ENCODE assay signal across 9 cellular contexts in genomic region chr4:128635141-128635911, GRCh38.
DNase-seq lines count a peak whose midpoint lies in the region; ATAC-seq and TF ChIP-seq lines count a peak whose summit lies in the region.
"Had no signal": no experiment of that assay in that cellular context is flagged by ENCODE, and none has a peak within 500 bp of the region (broad histone marks: within the 10 kb centered on the region; RNA-seq: fewer than 3 reads in every experiment).

No MANE protein-coding gene starts in this region.

- CTCF ChIA-PET in Caco-2 (lab: Charles Lee) (no interaction called here), SK-N-SH (lab: Yijun Ruan, JAX) (no interaction called here)

- BruUV-seq in Caco-2 (replicated peaks; lab: Mats Ljungman, UMichigan) = TSS peak; percentile 98

- ATAC-seq in HG03469 (IDR thresholded peaks at IDR 0.05; ENCODE audit: unreplicated experiment) = no peak

- 67 to 87% methylated on average over 18 to 19 of the region's 19 CpGs for WGBS in endodermal cell (ENCODE audit: insufficient coverage in 1 of 2, insufficient read length in 1 of 2), 2 experiments
- WGBS in SK-N-SH (ENCODE audit: low lambda C conversion rate) = 79% methylated on average over 19 of the region's 19 CpGs

- H3K9me3 Mint-ChIP-seq in Caco-2 (ENCODE audit: unreplicated experiment) = no peaks in the 10 kb centered on the region
- H3K9me3 Mint-ChIP-seq in endodermal cell = no peaks in the 10 kb centered on the region

- H3K27me3 Mint-ChIP-seq in Caco-2 (ENCODE audit: insufficient read depth, unreplicated experiment) (no peaks in the 10 kb centered on the region), endodermal cell (ENCODE audit: insufficient read depth) (peaks cover 42% of the 10 kb centered on the region)

- H3K9me3 ChIP-seq in Caco-2 = no peaks in the 10 kb centered on the region
- H3K9me3 ChIP-seq in endodermal cell (ENCODE audit: control insufficient read depth, low read length) = no peaks in the 10 kb centered on the region
- no peaks in the 10 kb centered on the region for H3K9me3 ChIP-seq in tibial artery
- H3K9me3 ChIP-seq in SK-N-SH = no peaks in the 10 kb centered on the region

- H3K4me3 Mint-ChIP-seq in Caco-2 (ENCODE audit: unreplicated experiment) = peak overlapping the region; percentile 76
- H3K4me3 Mint-ChIP-seq in endodermal cell = no peak overlapping the region

- no peaks in the 10 kb centered on the region for H4K20me1 ChIP-seq in SK-N-SH (ENCODE audit: insufficient read depth)

- H3K27ac Mint-ChIP-seq in Caco-2 (ENCODE audit: unreplicated experiment) = peak overlapping the region; percentile 98
- H3K27ac Mint-ChIP-seq in endodermal cell = peak overlapping the region; percentile 48

- TF ChIP-seq CTCF in Caco-2 (IDR thresholded peaks at IDR 0.05; ENCODE audit: insufficient read depth in 1 of 2, low read depth in 1 of 2, low read length in 1 of 2, severe bottlenecking in 1 of 2, unreplicated experiment in 1 of 2) (no peak), endodermal cell (conservative IDR thresholded peaks at IDR 0.05) (no peak), tibial artery (IDR thresholded peaks at IDR 0.05) (no peak), SK-N-SH (IDR thresholded peaks at IDR 0.05) (no peak)

- POLR2A ChIA-PET in Caco-2 (lab: Charles Lee) = no interaction called here
- POLR2A ChIA-PET in SK-N-SH (lab: Yijun Ruan, JAX) = no interaction called here

- H2AFZ ChIP-seq in SK-N-SH (ENCODE audit: low read depth) = no peak overlapping the region

- H3K4me1 ChIP-seq in Caco-2 = peaks cover 14% of the 10 kb centered on the region
- H3K4me1 ChIP-seq in endodermal cell (ENCODE audit: control insufficient read depth, insufficient read depth, low read length) = peaks cover 13% of the 10 kb centered on the region
- peaks cover 0 to 14% (median 12%) of the 10 kb centered on the region in 4 donors for H3K4me1 ChIP-seq in tibial artery
- no peaks in the 10 kb centered on the region; a peak in 1 of 4 replicates for H3K4me1 ChIP-seq in SK-N-SH (ENCODE audit: control insufficient read depth in 1 of 2, insufficient read depth in 2 of 2, low read depth in 1 of 2, low read length in 1 of 2)

- H3K4me1 Mint-ChIP-seq in Caco-2 (ENCODE audit: low read depth, unreplicated experiment) = peaks cover 25% of the 10 kb centered on the region
- H3K4me1 Mint-ChIP-seq in endodermal cell = peaks cover 54% of the 10 kb centered on the region

- no peak overlapping the region for H3K4me2 ChIP-seq in SK-N-SH

- H3K27me3 ChIP-seq in Caco-2 (replicated peaks; ENCODE audit: control insufficient read depth, insufficient read depth, low read length) = no peaks in the 10 kb centered on the region
- no peaks in the 10 kb centered on the region for H3K27me3 ChIP-seq in endodermal cell (ENCODE audit: control insufficient read depth, insufficient read depth, low read length, poor library complexity, severe bottlenecking)
- no peaks in the 10 kb centered on the region for H3K27me3 ChIP-seq in tibial artery
- no peaks in the 10 kb centered on the region for H3K27me3 ChIP-seq in SK-N-SH (ENCODE audit: insufficient read depth)

- H3K36me3 ChIP-seq in Caco-2 (ENCODE audit: control insufficient read depth, insufficient read depth, low read length) (no peaks in the 10 kb centered on the region), endodermal cell (ENCODE audit: control insufficient read depth, insufficient read depth, low read length) (no peaks in the 10 kb centered on the region), tibial artery (no peaks in the 10 kb centered on the region), SK-N-SH (replicated peaks in 1 of 2; ENCODE audit: control insufficient read depth in 1 of 2, insufficient read depth in 2 of 2, low read length in 1 of 2) (no peaks in the 10 kb centered on the region)

- no peaks in the 10 kb centered on the region for H3K79me2 ChIP-seq in SK-N-SH (ENCODE audit: insufficient read depth)

- TF ChIP-seq RAD21 in SK-N-SH (IDR thresholded peaks at IDR 0.05; ENCODE audit: low read length) = no peak

- intact Hi-C loops in Caco-2 (cut with micrococcal nuclease; ENCODE audit: unreplicated experiment) (loop anchor here (1.0 kb wide), 3 partner anchors 14 to 174 kb away; partner anchors contain the start of gene JADE1), tibial artery (cut with DNase I; ENCODE audit: low total_unique reads) (no loop called here)

- H3K9ac ChIP-seq in endodermal cell (ENCODE audit: extremely low read depth, low read length, poor library complexity, severe bottlenecking) (peak overlapping the region; percentile 9), SK-N-SH (no peak overlapping the region)

- H3K36me3 Mint-ChIP-seq in Caco-2 (ENCODE audit: insufficient read depth, unreplicated experiment) (peaks cover 16% of the 10 kb centered on the region), endodermal cell (ENCODE audit: low read depth) (no peaks in the 10 kb centered on the region)

- TF ChIP-seq EP300 in SK-N-SH (IDR thresholded peaks at IDR 0.05; ENCODE audit: borderline replicate concordance in 1 of 2, low read depth in 1 of 2, low read length in 1 of 2) = no peak

- H3K9me2 ChIP-seq in SK-N-SH = no peaks in the 10 kb centered on the region

- DNase-seq in Caco-2 (peak; percentile 89 to 90), NCI-H2227 treated with DMSO at 0.1 percent for 48 hours (lab: John Stamatoyannopoulos, UW) (peak; percentile 81), endodermal cell (peak; percentile 64), myocyte (ENCODE audit: low read depth) (peak; percentile 72), dedifferentiated amniotic fluid mesenchymal stem cell (ENCODE audit: extremely low spot score) (no peak), tibial artery (no peak), SK-N-SH (no peak)
- DNase-seq: activated CD8-positive, alpha-beta memory T cell treated with anti-CD3 and anti-CD28 coated beads for 24 hours had no signal

- no peaks in the 10 kb centered on the region for H3F3A ChIP-seq in SK-N-SH (replicated peaks; ENCODE audit: insufficient read depth)

- H3K4me3 ChIP-seq in Caco-2 (ENCODE audit: low read depth, low read length) (0 out of 2 replicates have a peak overlapping the region, but pooled peaks have one; percentile 11), endodermal cell (ENCODE audit: low read length) (peak overlapping the region; percentile 64), tibial artery (no peak overlapping the region), SK-N-SH (ENCODE audit: low read depth in 2 of 2, low read length in 1 of 2) (no peak overlapping the region)

- H3K27ac ChIP-seq in endodermal cell (ENCODE audit: low read depth, low read length) (peak overlapping the region; percentile 0), tibial artery (no peak overlapping the region), SK-N-SH (ENCODE audit: low read depth in 2 of 2, low read length in 1 of 2) (no peak overlapping the region)

TF ChIP-seq in SK-N-SH, 30 proteins besides CTCF, POLR2A, EP300 and RAD21 (continues in another document):
- TF ChIP-seq SIN3A (IDR thresholded peaks at IDR 0.05; ENCODE audit: borderline replicate concordance, low read depth, low read length) (no peak), MEF2A (IDR thresholded peaks at IDR 0.05; ENCODE audit: borderline replicate concordance, low read depth) (no peak), CHD2 (IDR thresholded peaks at IDR 0.05; ENCODE audit: low read length, partially characterized antibody) (no peak), YY1 (IDR thresholded peaks at IDR 0.05; ENCODE audit: low read depth) (no peak), USF2 (IDR thresholded peaks at IDR 0.05; ENCODE audit: borderline replicate concordance, low read depth, low read length) (no peak), ZBTB33 (IDR thresholded peaks at IDR 0.05; ENCODE audit: borderline replicate concordance, low read depth) (no peak), FOXM1 (IDR thresholded peaks at IDR 0.05; ENCODE audit: low read depth) (no peak), TEAD4 (IDR thresholded peaks at IDR 0.05; ENCODE audit: borderline replicate concordance, insufficient read depth) (no peak), GATA2 (CRISPR knock-in tag; IDR thresholded peaks at IDR 0.05) (no peak), RFX5 (IDR thresholded peaks at IDR 0.05; ENCODE audit: low read length) (no peak)

Comparison
In these comparisons a context has a peak if more than half of its experiments do, and no peak if none do; other contexts are left out.
1. DNase-seq: peak in Caco-2 (2 of 2), NCI-H2227 treated with DMSO at 0.1 percent for 48 hours (single experiment), endodermal cell (single experiment) and myocyte (single experiment); none in dedifferentiated amniotic fluid mesenchymal stem cell (single experiment), tibial artery (0 of 2) and SK-N-SH (single experiment).
2. H3K4me3 ChIP-seq: peak in Caco-2 (single experiment) and endodermal cell (single experiment); none in tibial artery (0 of 2) and SK-N-SH (0 of 2).